15 cellular contexts compared by ENCODE assay signal in genomic region chr13:99059498-99060070, GRCh38.
DNase-seq lines count a peak whose midpoint lies in the region; ATAC-seq lines count a peak whose summit lies in the region.
"Had no signal": no experiment of that assay in that cellular context is flagged by ENCODE, and none has a peak within 500 bp of the region (broad histone marks: within the 10 kb centered on the region; RNA-seq: fewer than 3 reads in every experiment).

No MANE protein-coding gene starts in this region.

- H3K27ac Mint-ChIP-seq in CD4-positive, alpha-beta memory T cell = peak overlapping the region; percentile 2 to 85 (median 19)
- peak overlapping the region; percentile 30 for H3K27ac Mint-ChIP-seq in central memory CD8-positive, alpha-beta T cell (ENCODE audit: low read depth)
- H3K27ac Mint-ChIP-seq: H9, IgD-negative memory B cell had no signal

- no peak overlapping the region for H2BK5ac ChIP-seq in neuronal stem cell (ENCODE audit: low read length)

- H3K79me1 ChIP-seq in neuronal stem cell (ENCODE audit: low read depth, low read length) = no peaks in the 10 kb centered on the region

- peaks cover 2 to 13% of the 10 kb centered on the region in 2 donors for H3K36me3 Mint-ChIP-seq in CD4-positive, alpha-beta memory T cell
- no peaks in the 10 kb centered on the region for H3K36me3 Mint-ChIP-seq in central memory CD8-positive, alpha-beta T cell (ENCODE audit: insufficient read depth)

- POLR2A ChIA-PET in CD4-positive, alpha-beta memory T cell (lab: Charles Lee; ENCODE audit: partially characterized antibody) = no interaction called here

- no peak overlapping the region for H3K9ac ChIP-seq in neuronal stem cell (ENCODE audit: low read depth, low read length, poor library complexity)

- DNase-seq in CD4-positive, alpha-beta memory T cell = no peak
- DNase-seq in EL (peak; percentile 10), neuronal stem cell (ENCODE audit: low spot score) (no peak)
- DNase-seq in central memory CD8-positive, alpha-beta T cell (ENCODE audit: low spot score in 2 of 2) = no peak
- DNase-seq: COR-L47, H9, NCI-H1436, NCI-H2029 treated with DMSO at 0.1 percent for 48 hours, NCI-H524, Peyer's patch, SHP77 had no signal

- no peak overlapping the region for H3K27ac ChIP-seq in CD4-positive, alpha-beta memory T cell (ENCODE audit: low read depth, low read length)
- H3K27ac ChIP-seq in muscle layer of duodenum (ENCODE audit: low read length) = peak overlapping the region; percentile 25
- H3K27ac ChIP-seq in neuronal stem cell (replicated peaks; ENCODE audit: low read length) = no peak overlapping the region

- CTCF ChIA-PET in CD4-positive, alpha-beta memory T cell (lab: Charles Lee; ENCODE audit: partially characterized antibody) = no interaction called here

- no peak overlapping the region for H2AK5ac ChIP-seq in neuronal stem cell (ENCODE audit: low read depth, low read length)

- H4K8ac ChIP-seq in neuronal stem cell (ENCODE audit: low read depth, low read length) = no peak overlapping the region

- no peak overlapping the region for H3K4ac ChIP-seq in neuronal stem cell (ENCODE audit: low read length)

- no peak overlapping the region for H3K18ac ChIP-seq in neuronal stem cell (ENCODE audit: low read length)

- no CpG with 5 or more reads among the region's 3 CpGs for WGBS in neuronal stem cell (ENCODE audit: extremely low coverage in 2 of 2, insufficient read length in 2 of 2, insufficient replicate concordance in 1 of 2), 2 donors

- peaks cover 56 to 96% (median 78%) of the 10 kb centered on the region in 4 donors for H3K4me1 Mint-ChIP-seq in CD4-positive, alpha-beta memory T cell
- peaks cover 56% of the 10 kb centered on the region for H3K4me1 Mint-ChIP-seq in central memory CD8-positive, alpha-beta T cell

- H3K14ac ChIP-seq in neuronal stem cell (ENCODE audit: low read length) = no peak overlapping the region

- no peak overlapping the region for H3K23ac ChIP-seq in neuronal stem cell (ENCODE audit: low read depth, low read length, poor library complexity)

- peaks cover 80% of the 10 kb centered on the region for H3K4me1 ChIP-seq in CD4-positive, alpha-beta memory T cell (ENCODE audit: insufficient read depth, low read length)
- peaks cover 27 to 74% of the 10 kb centered on the region in 2 donors for H3K4me1 ChIP-seq in muscle layer of duodenum (ENCODE audit: control insufficient read depth in 1 of 2, insufficient read depth in 2 of 2, low read length in 2 of 2)
- no peaks in the 10 kb centered on the region for H3K4me1 ChIP-seq in neuronal stem cell (ENCODE audit: control insufficient read depth in 2 of 2, insufficient read depth in 1 of 2, low read depth in 1 of 2, low read length in 2 of 2)

- H3K27me3 Mint-ChIP-seq in CD4-positive, alpha-beta memory T cell = no peaks in the 10 kb centered on the region
- H3K27me3 Mint-ChIP-seq in central memory CD8-positive, alpha-beta T cell = no peaks in the 10 kb centered on the region

- no peak overlapping the region for H2BK15ac ChIP-seq in neuronal stem cell (ENCODE audit: low read length)

- no peaks in the 10 kb centered on the region for H3K27me3 ChIP-seq in CD4-positive, alpha-beta memory T cell (ENCODE audit: insufficient read depth, low read length)
- H3K27me3 ChIP-seq in muscle layer of duodenum (ENCODE audit: low read depth, low read length) (no peaks in the 10 kb centered on the region), neuronal stem cell (ENCODE audit: control insufficient read depth in 3 of 3, insufficient read depth in 3 of 3, low read depth in 1 of 3, low read length in 3 of 3) (peaks cover 0 to 9% (median 0%) of the 10 kb centered on the region in 3 experiments)
- H3K27me3 ChIP-seq: Peyer's patch had no signal

- H3K9me3 ChIP-seq in CD4-positive, alpha-beta memory T cell (ENCODE audit: control insufficient read depth in 1 of 2, low read length in 2 of 2) = no peaks in the 10 kb centered on the region
- H3K9me3 ChIP-seq in muscle layer of duodenum (ENCODE audit: control insufficient read depth in 1 of 2, low read length in 2 of 2) = no peaks in the 10 kb centered on the region
- no peaks in the 10 kb centered on the region for H3K9me3 ChIP-seq in neuronal stem cell (replicated peaks in 1 of 2; ENCODE audit: control insufficient read depth in 2 of 2, insufficient read depth in 1 of 2, low read depth in 1 of 2, low read length in 2 of 2)
- H3K9me3 ChIP-seq: Peyer's patch had no signal

- no peak overlapping the region for H3K4me3 ChIP-seq in CD4-positive, alpha-beta memory T cell (ENCODE audit: low read length in 2 of 2)
- H3K4me3 ChIP-seq in muscle layer of duodenum (ENCODE audit: low read depth in 1 of 2, low read length in 2 of 2) = no peak overlapping the region
- H3K4me3 ChIP-seq in neuronal stem cell (ENCODE audit: low read length in 2 of 2) = no peak overlapping the region
- H3K4me3 ChIP-seq: Peyer's patch had no signal

- peak overlapping the region in 3 of 8 donors; percentile 27 to 36 (median 28) for H3K4me3 Mint-ChIP-seq in CD4-positive, alpha-beta memory T cell
- no peak overlapping the region for H3K4me3 Mint-ChIP-seq in central memory CD8-positive, alpha-beta T cell
- H3K4me3 Mint-ChIP-seq: H9, IgD-negative memory B cell had no signal

- H2BK120ac ChIP-seq in neuronal stem cell (ENCODE audit: low read depth, low read length) = no peak overlapping the region

- H4K91ac ChIP-seq in neuronal stem cell (ENCODE audit: low read depth, low read length, poor library complexity) = no peak overlapping the region

- no peak overlapping the region for H2BK12ac ChIP-seq in neuronal stem cell (ENCODE audit: low read length)

- no peaks in the 10 kb centered on the region for H3K36me3 ChIP-seq in CD4-positive, alpha-beta memory T cell (ENCODE audit: insufficient read depth, low read length)
- no peaks in the 10 kb centered on the region for H3K36me3 ChIP-seq in muscle layer of duodenum (ENCODE audit: control insufficient read depth in 1 of 2, insufficient read depth in 2 of 2, low read length in 2 of 2)
- no peaks in the 10 kb centered on the region for H3K36me3 ChIP-seq in neuronal stem cell (replicated peaks in 1 of 2; ENCODE audit: control insufficient read depth in 2 of 2, insufficient read depth in 2 of 2, low read length in 2 of 2)
- H3K36me3 ChIP-seq: Peyer's patch had no signal

- intact Hi-C loops in CD4-positive, alpha-beta memory T cell (cut with micrococcal nuclease) = loop anchor here (10.0 kb wide), 1 partner anchor 1615 kb away; the partner anchor contains the start of gene TMTC4

- no peak overlapping the region for H2AFZ ChIP-seq in neuronal stem cell (ENCODE audit: low read length)

- ATAC-seq in central memory CD8-positive, alpha-beta T cell (replicated peaks; ENCODE audit: extremely low read depth, poor library complexity, severe bottlenecking) = no peak
- no peak for ATAC-seq in HG03039 (IDR thresholded peaks at IDR 0.05; ENCODE audit: unreplicated experiment)
- no peak for ATAC-seq in HG02763 (IDR thresholded peaks at IDR 0.05; ENCODE audit: unreplicated experiment)

- no peaks in the 10 kb centered on the region for H3K9me3 Mint-ChIP-seq in CD4-positive, alpha-beta memory T cell
- no peaks in the 10 kb centered on the region for H3K9me3 Mint-ChIP-seq in central memory CD8-positive, alpha-beta T cell
- H3K9me3 Mint-ChIP-seq: H9, IgD-negative memory B cell had no signal

- no peak overlapping the region for H3K4me2 ChIP-seq in neuronal stem cell (ENCODE audit: insufficient read depth, low read length, poor library complexity, severe bottlenecking)
